In the genomic region with DNA sequence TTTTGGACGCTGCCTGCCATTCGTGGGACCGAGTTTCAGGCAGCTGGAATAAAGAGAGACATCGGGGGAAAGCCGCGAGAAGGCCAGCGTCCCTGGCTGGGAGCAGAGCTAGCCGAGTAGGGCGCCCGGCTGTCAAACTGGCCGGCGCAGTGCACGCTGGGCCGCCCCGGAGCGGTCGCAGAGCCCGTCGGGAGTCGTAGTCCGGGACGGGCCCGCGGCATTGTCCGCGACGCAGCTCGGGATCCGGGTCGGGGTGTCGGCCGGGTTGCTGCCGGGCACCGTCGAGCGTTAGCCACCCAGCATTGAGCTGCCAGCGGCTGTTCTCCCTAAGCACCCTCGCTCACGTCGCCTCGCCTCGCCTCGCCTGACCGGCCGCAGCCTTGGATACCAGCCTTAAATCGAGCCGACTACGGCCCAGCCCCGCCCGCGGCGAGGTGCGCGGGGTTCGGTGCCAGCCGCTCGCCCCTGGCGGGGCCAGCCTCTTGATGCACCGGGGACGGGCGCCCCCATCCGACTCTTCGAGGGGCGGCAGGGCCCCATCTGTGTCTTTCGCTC, we compare ENCODE assay signal across 8 cellular contexts.
DNase-seq lines count a peak whose midpoint lies in the region; ATAC-seq and TF ChIP-seq lines count a peak whose summit lies in the region.
"Not testable (repeated sequence)": the region's sequence is repeated elsewhere in the genome, so short reads cannot be mapped to it uniquely, and the experiment has no call there.

No MANE protein-coding gene starts in this region.

- peak; percentile 43 for TF ChIP-seq POLR2A in GM18951 (IDR thresholded peaks at IDR 0.05; ENCODE audit: extremely low read depth, insufficient read depth, insufficient read length)

- DNase-seq in AG09319 (ENCODE audit: extremely low read depth, low read depth), result peak; percentile 35
- DNase-seq in NCI-H345 treated with DMSO at 0.1 percent for 48 hours (lab: John Stamatoyannopoulos, UW; ENCODE audit: unreplicated experiment), result peak; percentile 11
- peak; percentile 73 for DNase-seq in activated CD4-positive, alpha-beta T cell treated with anti-CD3 and anti-CD28 coated beads for 1 hour
- DNase-seq in caudate nucleus (lab: John Stamatoyannopoulos, UW), result peak in 54 of 61 donors; percentile 17 to 86 (median 73)
- DNase-seq in kidney tubule cell (ENCODE audit: low spot score), result peak; percentile 77
- peak; percentile 52 to 74 (median 61) for DNase-seq in stimulated activated CD4-positive, alpha-beta T cell treated with anti-CD3 and anti-CD28 coated beads, Interleukin-12 subunit alpha, Interleukin-12 subunit beta, amount 100 ng/mL, for 48 hours (ENCODE audit: low read depth in 2 of 3, low spot score in 1 of 3)

- in situ Hi-C loops in GM18951 (cut with MboI; ENCODE audit: low sequenced_read_pairs, unreplicated experiment), result not testable (repeated sequence)

- ATAC-seq in HG03159 (IDR thresholded peaks at IDR 0.05; ENCODE audit: unreplicated experiment), result peak; percentile 83

- peak overlapping the region; percentile 82 for H3K27ac ChIP-seq in caudate nucleus (ENCODE audit: low read depth, low read length)

- peak; percentile 35 for TF ChIP-seq CTCF in AG09319 (IDR thresholded peaks at IDR 0.05; ENCODE audit: low read depth, low read length)

Comparison
In these comparisons a context has a peak if more than half of its experiments do, and no peak if none do; other contexts are left out.
1. Peak in every context shown above with its lines: DNase-seq, ATAC-seq and H3K27ac ChIP-seq.
2. DNase-seq: peak in every context shown above with its lines; median percentile 77 in kidney tubule cell; 73 in activated CD4-positive, alpha-beta T cell treated with anti-CD3 and anti-CD28 coated beads for 1 hour; 73 in caudate nucleus; 61 in stimulated activated CD4-positive, alpha-beta T cell treated with anti-CD3 and anti-CD28 coated beads, Interleukin-12 subunit alpha, Interleukin-12 subunit beta, amount 100 ng/mL, for 48 hours; 35 in AG09319; 11 in NCI-H345 treated with DMSO at 0.1 percent for 48 hours.